ENCODE assay signal across 1 cellular context in the genomic region with DNA sequence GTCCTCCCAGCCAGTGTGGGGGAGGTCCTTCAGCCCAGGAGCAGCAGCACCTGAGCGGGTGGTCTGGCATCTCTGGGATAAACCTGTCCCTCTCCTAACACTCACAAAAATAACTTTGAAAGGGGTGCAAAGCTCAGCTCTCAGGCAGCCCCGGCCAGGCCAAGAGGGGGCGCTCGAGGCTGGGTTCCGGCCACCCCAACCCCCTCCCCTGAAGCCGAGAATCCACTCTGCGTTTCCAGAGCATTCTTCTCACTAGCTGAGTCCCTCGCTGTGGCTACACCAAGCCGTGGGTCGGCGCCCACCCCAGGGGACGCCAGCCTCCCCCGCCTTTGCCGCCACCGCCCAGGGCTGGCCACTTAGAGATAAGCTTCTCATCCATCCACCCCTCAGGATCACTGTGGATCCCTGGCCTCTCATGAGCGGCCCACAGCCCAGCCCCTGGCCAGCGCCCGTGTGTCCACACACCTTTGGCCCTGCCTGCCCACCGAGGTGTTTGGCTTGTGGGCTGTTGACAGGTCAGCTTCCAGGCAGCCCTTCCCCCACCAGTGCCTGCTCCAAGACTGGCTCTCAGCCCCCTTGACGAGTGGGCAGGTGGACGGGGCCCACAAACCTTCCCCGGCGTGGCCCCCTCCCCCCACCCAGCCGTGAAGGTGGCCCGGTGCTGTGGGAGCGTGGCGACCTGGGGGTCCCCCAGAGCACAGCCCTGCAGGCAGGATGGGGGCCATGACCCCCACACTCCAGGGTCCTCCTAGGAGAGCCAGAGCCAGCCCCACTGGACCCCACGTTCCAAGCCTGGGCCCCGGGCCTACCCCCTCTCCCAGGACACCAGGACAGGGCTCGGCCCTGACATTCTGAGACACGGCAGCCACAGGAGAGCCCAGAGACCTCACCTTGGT.
A peak's percentile ranks its signal among the peaks of the same experiment; 100 is the strongest.
TF ChIP-seq lines count a peak whose summit lies in the region.

No MANE protein-coding gene starts in this region.

TF ChIP-seq in HEK293, 187 proteins besides CTCF, POLR2A, EP300 and RAD21 (continued from another document):
- no peak for TF ChIP-seq ZNF626 (tag by site-specific recombination; IDR thresholded peaks at IDR 0.05)
- no peak for TF ChIP-seq ZBTB6 (tag by site-specific recombination; IDR thresholded peaks at IDR 0.05)
- no peak for TF ChIP-seq ZNF138 (tag by site-specific recombination; IDR thresholded peaks at IDR 0.05; ENCODE audit: borderline replicate concordance)
- peak; percentile 92 for TF ChIP-seq ZFHX2 (tag by site-specific recombination; conservative IDR thresholded peaks at IDR 0.05)
- peak; percentile 39 for TF ChIP-seq ZNF600 (tag by site-specific recombination; IDR thresholded peaks at IDR 0.05)
- no peak for TF ChIP-seq ZNF10 (tag by site-specific recombination; IDR thresholded peaks at IDR 0.05)
